Comparison of ENCODE assay signal across 10 cellular contexts in genomic region chr4:107740381-107740780, GRCh38. TPM values are rescaled to one million over a fixed set of nuclear protein-coding genes. Genes with fewer than 3 reads are reported as not detected.
A peak's percentile ranks its signal among the peaks of the same experiment; 100 is the strongest.
DNase-seq lines count a peak whose midpoint lies in the region; ATAC-seq, FAIRE-seq and TF ChIP-seq lines count a peak whose summit lies in the region.
"Had no signal": no experiment of that assay in that cellular context is flagged by ENCODE, and none has a peak within 500 bp of the region (broad histone marks: within the 10 kb centered on the region; RNA-seq: fewer than 3 reads in every experiment).

No MANE protein-coding gene starts in this region.

- no peaks in the 10 kb centered on the region for H3K9me3 Mint-ChIP-seq in HFFc6

- CTCF ChIA-PET in AG04450 (lab: Charles Lee): interaction anchor here (2.8 kb wide), 1 partner anchor 18 kb away, joined by 11 read pairs; no protein-coding TSS in a partner anchor
- CTCF ChIA-PET in K562 (lab: Yijun Ruan, JAX; ENCODE audit: low intra/inter-chr PET ratio): interaction anchor here (1.1 kb wide), 1 partner anchor 162 kb away, joined by 4 read pairs; no protein-coding TSS in a partner anchor

- in situ Hi-C loops in K562 (cut with MboI): no loop called here

- H4K20me1 ChIP-seq in K562 (replicated peaks; ENCODE audit: control insufficient read depth, insufficient read depth, low read length): no peaks in the 10 kb centered on the region

- peak overlapping the region; percentile 81 for H2AFZ ChIP-seq in K562 (ENCODE audit: low read depth, low read length)

- intact Hi-C loops in K562 (cut with micrococcal nuclease): no loop called here

- H3K9ac ChIP-seq in K562 (ENCODE audit: insufficient read depth in 1 of 2, low read depth in 2 of 2, low read length in 2 of 2): no peak overlapping the region

- peak overlapping the region; percentile 82 for H3K27ac Mint-ChIP-seq in HFFc6

- BruUV-seq in K562 (replicated peaks; lab: Mats Ljungman, UMichigan): no TSS peak

- peak; percentile 85 for ATAC-seq in K562
- ATAC-seq in HG03565 (IDR thresholded peaks at IDR 0.05; ENCODE audit: unreplicated experiment): no peak
- no peak for ATAC-seq in GM21526 (IDR thresholded peaks at IDR 0.05; ENCODE audit: low FRiP score, unreplicated experiment)

- no peaks in the 10 kb centered on the region for H3K4me1 ChIP-seq in K562 (replicated peaks in 1 of 2; ENCODE audit: control insufficient read depth in 2 of 2, insufficient read depth in 2 of 2, low read length in 2 of 2)
- H3K4me1 ChIP-seq in muscle layer of duodenum (ENCODE audit: control insufficient read depth in 1 of 2, insufficient read depth in 2 of 2, low read length in 2 of 2): peaks cover 4 to 19% of the 10 kb centered on the region in 2 donors

- no peak for TF ChIP-seq POLR2A in K562 (conservative IDR thresholded peaks at IDR 0.05)

- peaks cover 2% of the 10 kb centered on the region for H3K27me3 Mint-ChIP-seq in HFFc6 (ENCODE audit: insufficient read depth)

- no peaks in the 10 kb centered on the region for H3K36me3 Mint-ChIP-seq in HFFc6 (ENCODE audit: low read depth)

- peaks cover 31% of the 10 kb centered on the region for H3K4me1 Mint-ChIP-seq in HFFc6 (ENCODE audit: low read depth)

- H3K36me3 ChIP-seq in K562 (ENCODE audit: control insufficient read depth, insufficient read depth, low read length): no peaks in the 10 kb centered on the region
- no peaks in the 10 kb centered on the region for H3K36me3 ChIP-seq in muscle layer of duodenum (ENCODE audit: control insufficient read depth in 1 of 2, insufficient read depth in 2 of 2, low read length in 2 of 2)

- H3K27ac ChIP-seq in AG04450 (ENCODE audit: low read depth, low read length) (no peak overlapping the region), K562 (ENCODE audit: extremely low read depth, low read depth, low read length) (no peak overlapping the region), muscle layer of duodenum (ENCODE audit: low read length) (peak overlapping the region; percentile 61)
- H3K27ac ChIP-seq: HL-60 had no signal

- no peaks in the 10 kb centered on the region for H3K9me1 ChIP-seq in K562 (ENCODE audit: control insufficient read depth, insufficient read depth, low read length)

- H3K4me3 ChIP-seq in AG04450 (ENCODE audit: low read depth, low read length) (no peak overlapping the region), K562 (no peak overlapping the region), muscle layer of duodenum (ENCODE audit: low read depth in 1 of 2, low read length in 2 of 2) (no peak overlapping the region)

- DNase-seq in AG04450 (ENCODE audit: low read depth, low spot score) (no peak), HFFc6 (no peak), K562 (ENCODE audit: extremely low read depth in 1 of 4, low spot score in 3 of 4) (peak in 1 of 4 experiments; percentile 24), D341Med (ENCODE audit: low spot score) (no peak)
- no peak for DNase-seq in effector CD8-positive, alpha-beta T cell (lab: John Stamatoyannopoulos, UW)
- DNase-seq: stimulated activated CD4-positive, alpha-beta T cell treated with anti-CD3 and anti-CD28 coated beads, Interleukin-15, amount 100 ng/mL, for 24 hours had no signal

- TF ChIP-seq CTCF in AG04450 (IDR thresholded peaks at IDR 0.05; ENCODE audit: low read depth, low read length) (peak; percentile 26), HFFc6 (IDR thresholded peaks at IDR 0.05) (no peak), K562 (IDR thresholded peaks at IDR 0.05 in 2 of 3, conservative IDR thresholded peaks at IDR 0.05 in 1 of 3; ENCODE audit: insufficient read depth in 2 of 3, low read depth in 1 of 3, low read length in 3 of 3) (peak; percentile 17 to 36 (median 32); a peak in 2 of 6 replicates)

- no peak for TF ChIP-seq EP300 in K562 (IDR thresholded peaks at IDR 0.05; ENCODE audit: low read length)

- H3K27me3 ChIP-seq in AG04450 (ENCODE audit: control insufficient read depth, insufficient read depth, low read length) (no peaks in the 10 kb centered on the region), K562 (ENCODE audit: control insufficient read depth in 2 of 2, insufficient read depth in 2 of 2, low read length in 2 of 2) (no peaks in the 10 kb centered on the region), muscle layer of duodenum (ENCODE audit: low read depth, low read length) (no peaks in the 10 kb centered on the region)

- H3K9me3 ChIP-seq in AG04450 (ENCODE audit: control insufficient read depth, insufficient read depth, low read length) (no peaks in the 10 kb centered on the region), K562 (replicated peaks; ENCODE audit: control insufficient read depth, insufficient read depth, low read depth, low read length) (peaks cover 2% of the 10 kb centered on the region; the same call in 1 of the 2 replicates), muscle layer of duodenum (ENCODE audit: control insufficient read depth in 1 of 2, low read length in 2 of 2) (no peaks in the 10 kb centered on the region)

- peak in 1 of 2 experiments; percentile 38; a peak in 1 of 4 replicates for TF ChIP-seq RAD21 in K562 (CRISPR knock-in tag; conservative IDR thresholded peaks at IDR 0.05 in 1 of 2, IDR thresholded peaks at IDR 0.05 in 1 of 2)

- WGBS in K562 (ENCODE audit: insufficient coverage, low coverage, missing lambda C conversion rate): 23% methylated on average over 3 of the region's 3 CpGs

- no peak overlapping the region for H3K4me2 ChIP-seq in K562 (ENCODE audit: insufficient read depth, low read length)

- peak overlapping the region; percentile 68; the same call in 1 of the 2 replicates for H3K4me3 Mint-ChIP-seq in HFFc6

- no peak for FAIRE-seq in K562 (lab: Jason Lieb, UNC)

- no peaks in the 10 kb centered on the region for H3K79me2 ChIP-seq in K562 (ENCODE audit: control insufficient read depth, insufficient read depth, low read length)

- POLR2A ChIA-PET in AG04450 (lab: Yijun Ruan, JAX) (interaction anchor here (1.6 kb wide), 1 partner anchor 20 kb away, joined by 5 read pairs; the partner anchor contains the start of gene PAPSS1), K562 (lab: Yijun Ruan, JAX) (interaction anchor here (0.6 kb wide), 1 partner anchor 79 kb away, joined by 3 read pairs; no protein-coding TSS in a partner anchor)

TF ChIP-seq in K562, 482 proteins besides CTCF, POLR2A, EP300 and RAD21 (continues in another document):
- TF ChIP-seq HBP1 (CRISPR knock-in tag; IDR thresholded peaks at IDR 0.05): no peak
- TF ChIP-seq E2F4 (CRISPR knock-in tag; IDR thresholded peaks at IDR 0.05; ENCODE audit: low read depth): no peak
- no peak for TF ChIP-seq NR2F6 (CRISPR knock-in tag; IDR thresholded peaks at IDR 0.05)
- no peak for TF ChIP-seq TFAM (CRISPR knock-in tag; conservative IDR thresholded peaks at IDR 0.05)
- TF ChIP-seq PKNOX1 (IDR thresholded peaks at IDR 0.05): peak; percentile 51; the same call in 1 of the 2 replicates

RNA-seq across cellular contexts. Expression of gene PAPSS1, which starts 20.3 kb away (rescaled TPM):
- polyA plus RNA-seq in AG04450 (2011; rRNA removed): 79.0 and 95.5 TPM in 2 replicates
- polyA minus RNA-seq in AG04450 (2011; rRNA and poly(A)+ RNA removed): 64.9 and 66.9 TPM in 2 replicates
- total RNA-seq in HFFc6 (2021; fragmentation: NEBNext Ultra II Directional; extraction: Animal tissue kit (Norgen Biotek cat#: 25700)): 10 to 100 TPM; 55.5 to 64.7 (median 62.9) TPM
- total RNA-seq in K562 (2011; cell fraction: chromatin; rRNA removed; ENCODE audit: low replicate concordance): 12.8 and 15.1 TPM in 2 replicates
- 6.0 and 7.2 TPM in 2 replicates for total RNA-seq in K562 (2011; cell fraction: nucleolus; rRNA removed)
- total RNA-seq in K562 (2011; cell fraction: nucleoplasm; rRNA removed): 10.0 and 11.5 TPM in 2 replicates
- total RNA-seq in K562 (2014; rRNA removed): 21.1 and 25.4 TPM in 2 replicates
- total RNA-seq in K562 (2014; rRNA removed; fragmentation: Illumina TruSeq; extraction: Trizol): 38.5 and 40.1 TPM in 2 replicates
- total RNA-seq in K562 (2015; rRNA removed; fragmentation: Illumina TruSeq; extraction: Trizol): 43.2 and 46.3 TPM in 2 replicates
- 32.1 and 35.0 TPM in 2 replicates for total RNA-seq in K562 (2021)
- 50.4 and 71.7 TPM in 2 replicates for polyA plus RNA-seq in K562 (2011; rRNA removed)
- 19.6 and 57.1 TPM in 2 replicates for polyA plus RNA-seq in K562 (2011; cell fraction: cytosol; rRNA removed)
- 19.9 and 48.8 TPM in 2 replicates for polyA plus RNA-seq in K562 (2011; cell fraction: nucleus; rRNA removed)
- 49.9 and 59.4 TPM in 2 replicates for polyA plus RNA-seq in K562 (2012)
- 35.1 and 41.9 TPM in 2 replicates for polyA plus RNA-seq in K562 (2014; fragmentation: Illumina TruSeq; extraction: Trizol)
- 10 to 100 TPM; 47.0 to 53.9 TPM for polyA plus RNA-seq in K562 (2014; fragmentation: Nextera tagmentation; extraction: Ambion mirVana)
- polyA plus RNA-seq in K562 (2014; rRNA removed): 29.4 and 39.3 TPM in 2 replicates
- 59.5 and 115 TPM in 2 replicates for polyA minus RNA-seq in K562 (2011; rRNA and poly(A)+ RNA removed)
- 20.5 and 26.2 TPM in 2 replicates for polyA minus RNA-seq in K562 (2011; cell fraction: cytosol; rRNA and poly(A)+ RNA removed)
- 16.0 and 48.9 TPM in 2 replicates for polyA minus RNA-seq in K562 (2011; cell fraction: nucleus; rRNA and poly(A)+ RNA removed)
